In the genomic region with DNA sequence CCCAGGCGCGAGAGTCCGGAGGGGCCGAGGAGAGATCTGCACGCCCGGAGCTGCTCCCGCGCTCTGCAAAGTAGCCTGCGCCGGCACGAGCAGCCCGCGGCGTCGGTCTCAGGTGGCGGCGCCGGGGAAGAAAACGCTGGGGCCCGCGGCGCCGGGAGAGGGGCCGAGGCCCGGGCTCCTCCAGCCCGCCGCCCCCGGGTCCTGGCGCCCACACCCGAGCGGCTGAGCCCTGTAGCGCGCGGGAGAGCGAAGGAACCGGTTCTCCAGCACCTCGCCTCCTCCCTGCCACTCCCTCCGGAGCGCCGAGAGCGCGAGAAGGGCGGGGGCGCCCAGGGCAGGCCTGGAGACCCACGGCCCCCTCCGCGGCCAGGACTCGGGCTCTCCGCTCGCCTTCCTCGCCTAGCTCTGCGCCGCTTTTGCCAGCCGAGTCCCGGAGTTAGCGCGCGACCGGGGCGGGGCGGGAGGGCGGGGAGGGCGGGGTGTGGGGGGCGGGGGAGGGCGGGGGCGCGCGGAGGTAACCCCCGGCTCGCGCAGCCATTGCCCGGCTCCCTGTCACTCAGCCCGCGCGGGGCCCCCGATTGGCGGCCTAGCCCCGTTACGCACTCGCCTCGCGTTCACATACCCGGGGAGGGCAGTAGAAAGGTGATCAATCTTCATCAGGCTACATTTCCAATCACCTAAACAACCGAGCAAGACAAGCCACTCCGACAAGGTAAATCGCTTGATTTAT, we compare ENCODE assay signal across 1 cellular context.
TF ChIP-seq lines count a peak whose summit lies in the region.

A gene (plus strand): TSS at position 645 of the 730 bp plus-strand sequence. CDS start 2,161 bp downstream, outside the sequence.

TF ChIP-seq in HepG2, 621 proteins besides CTCF, POLR2A, EP300 and RAD21 (continued from another document and continues in another):
- no peak for TF ChIP-seq SMARCE1 (IDR thresholded peaks at IDR 0.05; ENCODE audit: borderline replicate concordance)
- no peak for TF ChIP-seq PHB2 (IDR thresholded peaks at IDR 0.05; ENCODE audit: partially characterized antibody)
- TF ChIP-seq, protein P1, sequence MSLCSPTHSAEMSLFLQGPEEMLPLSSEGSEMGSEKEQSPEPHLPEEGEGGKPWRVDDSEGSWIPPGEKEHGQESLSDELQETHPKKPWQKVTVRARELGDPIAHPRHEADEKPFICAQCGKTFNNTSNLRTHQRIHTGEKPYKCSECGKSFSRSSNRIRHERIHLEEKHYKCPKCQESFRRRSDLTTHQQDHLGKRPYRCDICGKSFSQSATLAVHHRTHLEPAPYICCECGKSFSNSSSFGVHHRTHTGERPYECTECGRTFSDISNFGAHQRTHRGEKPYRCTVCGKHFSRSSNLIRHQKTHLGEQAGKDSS (CRISPR knock-in tag; IDR thresholded peaks at IDR 0.05; ENCODE audit: borderline replicate concordance, low read depth) = peak; percentile 76; the same call in 1 of the 2 replicates
- TF ChIP-seq ZNF549 (CRISPR knock-in tag; IDR thresholded peaks at IDR 0.05) = no peak
- TF ChIP-seq MBNL3 (CRISPR knock-in tag; conservative IDR thresholded peaks at IDR 0.05) = no peak
- TF ChIP-seq ATF7-NPFF (CRISPR knock-in tag; IDR thresholded peaks at IDR 0.05; ENCODE audit: low read depth) = peak; percentile 88
- TF ChIP-seq ZNF629 (CRISPR knock-in tag; conservative IDR thresholded peaks at IDR 0.05) = no peak
- TF ChIP-seq, protein P2, sequence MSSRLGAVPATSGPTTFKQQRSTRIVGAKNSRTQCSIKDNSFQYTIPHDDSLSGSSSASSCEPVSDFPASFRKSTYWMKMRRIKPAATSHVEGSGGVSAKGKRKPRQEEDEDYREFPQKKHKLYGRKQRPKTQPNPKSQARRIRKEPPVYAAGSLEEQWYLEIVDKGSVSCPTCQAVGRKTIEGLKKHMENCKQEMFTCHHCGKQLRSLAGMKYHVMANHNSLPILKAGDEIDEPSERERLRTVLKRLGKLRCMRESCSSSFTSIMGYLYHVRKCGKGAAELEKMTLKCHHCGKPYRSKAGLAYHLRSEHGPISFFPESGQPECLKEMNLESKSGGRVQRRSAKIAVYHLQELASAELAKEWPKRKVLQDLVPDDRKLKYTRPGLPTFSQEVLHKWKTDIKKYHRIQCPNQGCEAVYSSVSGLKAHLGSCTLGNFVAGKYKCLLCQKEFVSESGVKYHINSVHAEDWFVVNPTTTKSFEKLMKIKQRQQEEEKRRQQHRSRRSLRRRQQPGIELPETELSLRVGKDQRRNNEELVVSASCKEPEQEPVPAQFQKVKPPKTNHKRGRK (CRISPR knock-in tag; IDR thresholded peaks at IDR 0.05) = no peak
- TF ChIP-seq ZSCAN9 (CRISPR knock-in tag; IDR thresholded peaks at IDR 0.05; ENCODE audit: borderline replicate concordance) = no peak
- no peak for TF ChIP-seq STAT5B (CRISPR knock-in tag; IDR thresholded peaks at IDR 0.05)
- TF ChIP-seq NRL (CRISPR knock-in tag; IDR thresholded peaks at IDR 0.05; ENCODE audit: borderline replicate concordance) = peak; percentile 14; the same call in 1 of the 2 replicates
- no peak for TF ChIP-seq PRPF4 (IDR thresholded peaks at IDR 0.05; ENCODE audit: low read depth, low read length, poor library complexity, severe bottlenecking)
- peak; percentile 45 for TF ChIP-seq MED1 (CRISPR knock-in tag; IDR thresholded peaks at IDR 0.05)
- TF ChIP-seq EEA1 (CRISPR knock-in tag; IDR thresholded peaks at IDR 0.05; ENCODE audit: borderline replicate concordance) = peak; percentile 5; the same call in 1 of the 2 replicates
- TF ChIP-seq MAFK (conservative IDR thresholded peaks at IDR 0.05 in 1 of 2, IDR thresholded peaks at IDR 0.05 in 1 of 2; ENCODE audit: low read length in 2 of 2) = no peak
- TF ChIP-seq, protein P3, sequence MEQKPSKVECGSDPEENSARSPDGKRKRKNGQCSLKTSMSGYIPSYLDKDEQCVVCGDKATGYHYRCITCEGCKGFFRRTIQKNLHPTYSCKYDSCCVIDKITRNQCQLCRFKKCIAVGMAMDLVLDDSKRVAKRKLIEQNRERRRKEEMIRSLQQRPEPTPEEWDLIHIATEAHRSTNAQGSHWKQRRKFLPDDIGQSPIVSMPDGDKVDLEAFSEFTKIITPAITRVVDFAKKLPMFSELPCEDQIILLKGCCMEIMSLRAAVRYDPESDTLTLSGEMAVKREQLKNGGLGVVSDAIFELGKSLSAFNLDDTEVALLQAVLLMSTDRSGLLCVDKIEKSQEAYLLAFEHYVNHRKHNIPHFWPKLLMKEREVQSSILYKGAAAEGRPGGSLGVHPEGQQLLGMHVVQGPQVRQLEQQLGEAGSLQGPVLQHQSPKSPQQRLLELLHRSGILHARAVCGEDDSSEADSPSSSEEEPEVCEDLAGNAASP (CRISPR knock-in tag; IDR thresholded peaks at IDR 0.05; ENCODE audit: borderline replicate concordance) = no peak
- no peak for TF ChIP-seq KLF16 (CRISPR knock-in tag; IDR thresholded peaks at IDR 0.05)
- TF ChIP-seq ZNF550 (CRISPR knock-in tag; IDR thresholded peaks at IDR 0.05; ENCODE audit: borderline replicate concordance) = no peak
- TF ChIP-seq RBM39 (IDR thresholded peaks at IDR 0.05; ENCODE audit: low read depth, low read length, poor library complexity, severe bottlenecking) = no peak
- peak; percentile 14; the same call in 1 of the 2 replicates for TF ChIP-seq ZNF160 (CRISPR knock-in tag; IDR thresholded peaks at IDR 0.05)
- TF ChIP-seq ZNF570 (CRISPR knock-in tag; IDR thresholded peaks at IDR 0.05; ENCODE audit: borderline replicate concordance) = no peak
- peak; percentile 66; the same call in 1 of the 2 replicates for TF ChIP-seq ZNF446 (CRISPR knock-in tag; IDR thresholded peaks at IDR 0.05)
- TF ChIP-seq SP4 (CRISPR knock-in tag; IDR thresholded peaks at IDR 0.05) = peak; percentile 67
- TF ChIP-seq KDM2A (CRISPR knock-in tag; IDR thresholded peaks at IDR 0.05; ENCODE audit: borderline replicate concordance, low read depth) = peak; percentile 95
- TF ChIP-seq ZNF124 (CRISPR knock-in tag; IDR thresholded peaks at IDR 0.05) = no peak
- no peak for TF ChIP-seq TBX3 (IDR thresholded peaks at IDR 0.05; ENCODE audit: borderline replicate concordance)
- no peak for TF ChIP-seq NCOA5 (CRISPR knock-in tag; IDR thresholded peaks at IDR 0.05)
- peak; percentile 79 for TF ChIP-seq CREB1 (IDR thresholded peaks at IDR 0.05)
- TF ChIP-seq CREB1 (CRISPR knock-in tag; IDR thresholded peaks at IDR 0.05) = peak; percentile 75
- TF ChIP-seq, protein P4, sequence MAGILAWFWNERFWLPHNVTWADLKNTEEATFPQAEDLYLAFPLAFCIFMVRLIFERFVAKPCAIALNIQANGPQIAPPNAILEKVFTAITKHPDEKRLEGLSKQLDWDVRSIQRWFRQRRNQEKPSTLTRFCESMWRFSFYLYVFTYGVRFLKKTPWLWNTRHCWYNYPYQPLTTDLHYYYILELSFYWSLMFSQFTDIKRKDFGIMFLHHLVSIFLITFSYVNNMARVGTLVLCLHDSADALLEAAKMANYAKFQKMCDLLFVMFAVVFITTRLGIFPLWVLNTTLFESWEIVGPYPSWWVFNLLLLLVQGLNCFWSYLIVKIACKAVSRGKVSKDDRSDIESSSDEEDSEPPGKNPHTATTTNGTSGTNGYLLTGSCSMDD (CRISPR knock-in tag; IDR thresholded peaks at IDR 0.05) = no peak
- TF ChIP-seq, protein P5, sequence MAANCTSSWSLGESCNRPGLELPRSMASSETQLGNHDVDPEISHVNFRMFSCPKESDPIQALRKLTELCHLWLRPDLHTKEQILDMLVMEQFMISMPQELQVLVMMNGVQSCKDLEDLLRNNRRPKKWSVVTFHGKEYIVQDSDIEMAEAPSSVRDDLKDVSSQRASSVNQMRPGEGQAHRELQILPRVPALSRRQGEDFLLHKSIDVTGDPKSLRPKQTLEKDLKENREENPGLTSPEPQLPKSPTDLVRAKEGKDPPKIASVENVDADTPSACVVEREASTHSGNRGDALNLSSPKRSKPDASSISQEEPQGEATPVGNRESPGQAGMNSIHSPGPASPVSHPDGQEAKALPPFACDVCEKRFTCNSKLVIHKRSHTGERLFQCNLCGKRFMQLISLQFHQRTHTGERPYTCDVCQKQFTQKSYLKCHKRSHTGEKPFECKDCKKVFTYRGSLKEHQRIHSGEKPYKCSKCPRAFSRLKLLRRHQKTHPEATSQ (CRISPR knock-in tag; IDR thresholded peaks at IDR 0.05; ENCODE audit: borderline replicate concordance) = no peak
- no peak; the same call in 1 of the 2 replicates for TF ChIP-seq KLF6 (CRISPR knock-in tag; IDR thresholded peaks at IDR 0.05)
- no peak for TF ChIP-seq MED8 (CRISPR knock-in tag; IDR thresholded peaks at IDR 0.05; ENCODE audit: insufficient replicate concordance)
- no peak for TF ChIP-seq YEATS2 (CRISPR knock-in tag; IDR thresholded peaks at IDR 0.05; ENCODE audit: borderline replicate concordance)
- TF ChIP-seq ZNF7 (CRISPR knock-in tag; IDR thresholded peaks at IDR 0.05) = no peak
- TF ChIP-seq ZFP36L1 (CRISPR knock-in tag; IDR thresholded peaks at IDR 0.05) = no peak
- no peak for TF ChIP-seq POLR2AphosphoS2 (IDR thresholded peaks at IDR 0.05; ENCODE audit: low read depth, low read length)
- TF ChIP-seq, protein P6, sequence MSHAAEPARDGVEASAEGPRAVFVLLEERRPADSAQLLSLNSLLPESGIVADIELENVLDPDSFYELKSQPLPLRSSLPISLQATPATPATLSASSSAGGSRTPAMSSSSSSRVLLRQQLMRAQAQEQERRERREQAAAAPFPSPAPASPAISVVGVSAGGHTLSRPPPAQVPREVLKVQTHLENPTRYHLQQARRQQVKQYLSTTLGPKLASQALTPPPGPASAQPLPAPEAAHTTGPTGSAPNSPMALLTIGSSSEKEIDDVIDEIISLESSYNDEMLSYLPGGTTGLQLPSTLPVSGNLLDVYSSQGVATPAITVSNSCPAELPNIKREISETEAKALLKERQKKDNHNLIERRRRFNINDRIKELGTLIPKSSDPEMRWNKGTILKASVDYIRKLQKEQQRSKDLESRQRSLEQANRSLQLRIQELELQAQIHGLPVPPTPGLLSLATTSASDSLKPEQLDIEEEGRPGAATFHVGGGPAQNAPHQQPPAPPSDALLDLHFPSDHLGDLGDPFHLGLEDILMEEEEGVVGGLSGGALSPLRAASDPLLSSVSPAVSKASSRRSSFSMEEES (CRISPR knock-in tag; IDR thresholded peaks at IDR 0.05) = no peak
- TF ChIP-seq, protein P7, sequence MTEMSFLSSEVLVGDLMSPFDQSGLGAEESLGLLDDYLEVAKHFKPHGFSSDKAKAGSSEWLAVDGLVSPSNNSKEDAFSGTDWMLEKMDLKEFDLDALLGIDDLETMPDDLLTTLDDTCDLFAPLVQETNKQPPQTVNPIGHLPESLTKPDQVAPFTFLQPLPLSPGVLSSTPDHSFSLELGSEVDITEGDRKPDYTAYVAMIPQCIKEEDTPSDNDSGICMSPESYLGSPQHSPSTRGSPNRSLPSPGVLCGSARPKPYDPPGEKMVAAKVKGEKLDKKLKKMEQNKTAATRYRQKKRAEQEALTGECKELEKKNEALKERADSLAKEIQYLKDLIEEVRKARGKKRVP (CRISPR knock-in tag; IDR thresholded peaks at IDR 0.05) = 0 out of 4 replicates have a peak, but pooled peaks of 1 of the 2 experiments have one; percentile 44
- no peak for TF ChIP-seq ZFP62 (CRISPR knock-in tag; IDR thresholded peaks at IDR 0.05)
- TF ChIP-seq, protein P8, sequence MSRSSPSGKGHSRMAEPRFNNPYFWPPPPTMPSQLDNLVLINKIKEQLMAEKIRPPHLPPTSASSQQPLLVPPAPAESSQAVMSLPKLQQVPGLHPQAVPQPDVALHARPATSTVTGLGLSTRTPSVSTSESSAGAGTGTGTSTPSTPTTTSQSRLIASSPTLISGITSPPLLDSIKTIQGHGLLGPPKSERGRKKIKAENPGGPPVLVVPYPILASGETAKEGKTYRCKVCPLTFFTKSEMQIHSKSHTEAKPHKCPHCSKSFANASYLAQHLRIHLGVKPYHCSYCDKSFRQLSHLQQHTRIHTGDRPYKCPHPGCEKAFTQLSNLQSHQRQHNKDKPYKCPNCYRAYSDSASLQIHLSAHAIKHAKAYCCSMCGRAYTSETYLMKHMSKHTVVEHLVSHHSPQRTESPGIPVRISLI (CRISPR knock-in tag; IDR thresholded peaks at IDR 0.05; ENCODE audit: borderline replicate concordance) = no peak
- no peak for TF ChIP-seq MIER3 (CRISPR knock-in tag; IDR thresholded peaks at IDR 0.05; ENCODE audit: borderline replicate concordance)
- TF ChIP-seq, protein P9, sequence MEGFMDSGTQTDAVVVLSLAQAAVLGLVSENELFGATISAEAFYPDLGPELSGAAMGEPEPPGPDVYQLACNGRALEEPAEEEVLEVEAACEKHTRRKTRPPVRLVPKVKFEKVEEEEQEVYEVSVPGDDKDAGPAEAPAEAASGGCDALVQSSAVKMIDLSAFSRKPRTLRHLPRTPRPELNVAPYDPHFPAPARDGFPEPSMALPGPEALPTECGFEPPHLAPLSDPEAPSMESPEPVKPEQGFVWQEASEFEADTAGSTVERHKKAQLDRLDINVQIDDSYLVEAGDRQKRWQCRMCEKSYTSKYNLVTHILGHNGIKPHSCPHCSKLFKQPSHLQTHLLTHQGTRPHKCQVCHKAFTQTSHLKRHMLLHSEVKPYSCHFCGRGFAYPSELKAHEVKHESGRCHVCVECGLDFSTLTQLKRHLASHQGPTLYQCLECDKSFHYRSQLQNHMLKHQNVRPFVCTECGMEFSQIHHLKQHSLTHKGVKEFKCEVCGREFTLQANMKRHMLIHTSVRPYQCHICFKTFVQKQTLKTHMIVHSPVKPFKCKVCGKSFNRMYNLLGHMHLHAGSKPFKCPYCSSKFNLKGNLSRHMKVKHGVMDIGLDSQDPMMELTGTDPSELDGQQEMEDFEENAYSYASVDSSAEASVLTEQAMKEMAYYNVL (CRISPR knock-in tag; IDR thresholded peaks at IDR 0.05; ENCODE audit: borderline replicate concordance) = no peak
- no peak for TF ChIP-seq FOXA3 (CRISPR knock-in tag; IDR thresholded peaks at IDR 0.05)
- TF ChIP-seq NFE2L1 (CRISPR knock-in tag; IDR thresholded peaks at IDR 0.05; ENCODE audit: borderline replicate concordance) = no peak
- TF ChIP-seq POGZ (CRISPR knock-in tag; IDR thresholded peaks at IDR 0.05) = no peak; the same call in none of the 2 replicates
- no peak for TF ChIP-seq ZNF644 (CRISPR knock-in tag; IDR thresholded peaks at IDR 0.05; ENCODE audit: low read depth)
